Comparison of ENCODE assay signal across 8 cellular contexts in genomic region chr5:68288756-68289134, GRCh38.
DNase-seq lines count a peak whose midpoint lies in the region; ATAC-seq and TF ChIP-seq lines count a peak whose summit lies in the region.

No MANE protein-coding gene starts in this region.

- H3K36me3 ChIP-seq in BJ (ENCODE audit: control insufficient read depth, insufficient read depth, low read length) (peaks cover 3% of the 10 kb centered on the region), HUES6 (ENCODE audit: control insufficient read depth, insufficient read depth, low read length) (peaks cover 22% of the 10 kb centered on the region; the same call in 1 of the 2 replicates), brain microvascular endothelial cell (replicated peaks) (no peaks in the 10 kb centered on the region)

- intact Hi-C loops in left colon (cut with DNase I, micrococcal nuclease): loop anchor here in 1 of 2 donors (5.0 kb wide), 1 partner anchor 174 kb away; no protein-coding TSS in a partner anchor

- no peaks in the 10 kb centered on the region for H3K9me3 ChIP-seq in HUES6 (ENCODE audit: control insufficient read depth, insufficient read depth, low read depth, low read length)

- POLR2A ChIA-PET in BJ (lab: Charles Lee): no interaction called here

- in situ Hi-C loops in brain microvascular endothelial cell (cut with HindIII; ENCODE audit: low pct_ligation_motif_present, low sequenced_read_pairs): loop anchor here (25.0 kb wide), 1 partner anchor 174 kb away; no protein-coding TSS in a partner anchor

- H3K9ac ChIP-seq in HUES6 (ENCODE audit: low read length): peak overlapping the region; percentile 55

- TF ChIP-seq CTCF in BJ (IDR thresholded peaks at IDR 0.05; ENCODE audit: insufficient read depth, low read depth, low read length) (no peak), brain microvascular endothelial cell (IDR thresholded peaks at IDR 0.05; ENCODE audit: low read depth, low read length, missing control alignments) (no peak)

- H3K27me3 ChIP-seq in BJ (ENCODE audit: control insufficient read depth, insufficient read depth, low read length) (no peaks in the 10 kb centered on the region), HUES6 (ENCODE audit: control insufficient read depth, insufficient read depth, low read length) (no peaks in the 10 kb centered on the region), brain microvascular endothelial cell (replicated peaks) (no peaks in the 10 kb centered on the region)

- H3K27ac ChIP-seq in HUES6 (ENCODE audit: low read depth, low read length) (no peak overlapping the region), brain microvascular endothelial cell (peak overlapping the region; percentile 52), substantia nigra (ENCODE audit: low read depth, low read length, poor library complexity, severe bottlenecking) (peak overlapping the region; percentile 95)

- ATAC-seq in GM19438 (IDR thresholded peaks at IDR 0.05; ENCODE audit: low read depth, unreplicated experiment): peak; percentile 8
- peak; percentile 31 for ATAC-seq in left colon

- peaks cover 16% of the 10 kb centered on the region for H3K4me1 ChIP-seq in HUES6 (ENCODE audit: control insufficient read depth, insufficient read depth, low read length)

- no peak for DNase-seq in BJ (ENCODE audit: low read depth)
- no peak for DNase-seq in brain microvascular endothelial cell
- DNase-seq in left colon: peak in 1 of 2 donors; percentile 33
- DNase-seq in substantia nigra (lab: John Stamatoyannopoulos, UW): peak in 19 of 49 donors; percentile 10 to 65 (median 38)
- no peak for DNase-seq in SIG-M5 (lab: John Stamatoyannopoulos, UW)
- no peak for DNase-seq in NCI-H774 (lab: John Stamatoyannopoulos, UW)

- H3K4me3 ChIP-seq in BJ (ENCODE audit: low read depth, low read length) (peak overlapping the region; percentile 34), HUES6 (ENCODE audit: low read depth, low read length) (peak overlapping the region; percentile 68), brain microvascular endothelial cell (ENCODE audit: low read depth, low read length) (peak overlapping the region; percentile 55)

- CTCF ChIA-PET in BJ (lab: Yijun Ruan, JAX): interaction anchor here (0.7 to 1.2 kb wide), 3 partner anchors 11 to 1039 kb away, joined by 3 read pairs; no protein-coding TSS in a partner anchor
